Comparison of ENCODE assay signal across 8 cellular contexts in genomic region chr11:8328848-8329330, GRCh38.
DNase-seq lines count a peak whose midpoint lies in the region; TF ChIP-seq lines count a peak whose summit lies in the region.

No MANE protein-coding gene starts in this region.

- peak; percentile 96 for DNase-seq in EL
- peak; percentile 96 for DNase-seq in H7
- peak; percentile 66 for DNase-seq in RPMI8226
- peak in 3 of 4 experiments; percentile 13 to 38 (median 31) for DNase-seq in activated naive CD4-positive, alpha-beta T cell (lab: John Stamatoyannopoulos, UW)
- peak; percentile 50 to 94 (median 78) for DNase-seq in head of caudate nucleus
- peak; percentile 53 for DNase-seq in pons (ENCODE audit: low spot score)
- peak; percentile 40 to 44 for DNase-seq in uterus

- H3K9me3 ChIP-seq in uterus = no peaks in the 10 kb centered on the region

- TF ChIP-seq POLR2A in uterus (IDR thresholded peaks at IDR 0.05) = no peak

- H3K27ac ChIP-seq in uterus = no peak overlapping the region

- H3K4me1 ChIP-seq in uterus = no peaks in the 10 kb centered on the region

- H3K36me3 ChIP-seq in H7 (replicated peaks; ENCODE audit: control insufficient read depth, insufficient read depth, low read length) = no peaks in the 10 kb centered on the region
- H3K36me3 ChIP-seq in uterus = no peaks in the 10 kb centered on the region

- intact Hi-C loops in head of caudate nucleus (cut with DNase I) = no loop called here
- intact Hi-C loops in uterus (cut with DNase I; ENCODE audit: low total_unique reads) = no loop called here

- TF ChIP-seq CTCF in LNCAP (IDR thresholded peaks at IDR 0.05) (peak; percentile 97), uterus (IDR thresholded peaks at IDR 0.05) (peak; percentile 42 to 48 (median 45))

- H3K4me3 ChIP-seq in H7 (ENCODE audit: insufficient read depth, low read depth, low read length) = peak overlapping the region; percentile 8; the same call in 1 of the 2 replicates
- H3K4me3 ChIP-seq in uterus = no peak overlapping the region

- no peaks in the 10 kb centered on the region for H3K27me3 ChIP-seq in H7 (ENCODE audit: control insufficient read depth, insufficient read depth, low read length)
- H3K27me3 ChIP-seq in uterus = no peaks in the 10 kb centered on the region

Comparison
In these comparisons a context has a peak if more than half of its experiments do, and no peak if none do; other contexts are left out.
1. DNase-seq: peak in every context shown above with its lines; median percentile 96 in EL; 96 in H7; 78 in head of caudate nucleus; 66 in RPMI8226; 53 in pons; 42 in uterus; 31 in activated naive CD4-positive, alpha-beta T cell.